8 cellular contexts compared by ENCODE assay signal in genomic region chr19:34269489-34269888, GRCh38. TPM values are rescaled to one million over a fixed set of nuclear protein-coding genes. Genes with fewer than 3 reads are reported as not detected.
DNase-seq lines count a peak whose midpoint lies in the region; ATAC-seq and TF ChIP-seq lines count a peak whose summit lies in the region.

No MANE protein-coding gene starts in this region.

- TF ChIP-seq CTCF in esophagus squamous epithelium (IDR thresholded peaks at IDR 0.05) (no peak), gastrocnemius medialis (IDR thresholded peaks at IDR 0.05 in 4 of 5, conservative IDR thresholded peaks at IDR 0.05 in 1 of 5) (no peak)

- 52 to 71% methylated on average over 2 of the region's 2 CpGs for WGBS in esophagus squamous epithelium, 2 donors

- in situ Hi-C loops in gastrocnemius medialis (cut with MboI; ENCODE audit: low sequenced_read_pairs in 4 of 4), result no loop called here

- H3K36me3 ChIP-seq in SK-N-MC (ENCODE audit: insufficient read depth, low read length) (no peaks in the 10 kb centered on the region), esophagus squamous epithelium (no peaks in the 10 kb centered on the region), gastrocnemius medialis (no peaks in the 10 kb centered on the region)

- H3K27ac ChIP-seq in SK-N-MC (peak overlapping the region; percentile 96), esophagus squamous epithelium (peak overlapping the region; percentile 66 to 90 (median 76)), gastrocnemius medialis (peak overlapping the region; percentile 74 to 84 (median 82))

- no peaks in the 10 kb centered on the region for H3K27me3 ChIP-seq in esophagus squamous epithelium
- no peaks in the 10 kb centered on the region for H3K27me3 ChIP-seq in gastrocnemius medialis

- peak overlapping the region; percentile 82 for H3K9ac ChIP-seq in SK-N-MC (ENCODE audit: insufficient read length)

- peak; percentile 21 for ATAC-seq in GM19351 (IDR thresholded peaks at IDR 0.05; ENCODE audit: unreplicated experiment)
- ATAC-seq in gastrocnemius medialis, result peak in 1 of 2 donors; percentile 29
- ATAC-seq in HG02623 (IDR thresholded peaks at IDR 0.05; ENCODE audit: unreplicated experiment), result no peak

- no peak for DNase-seq in SK-N-MC (ENCODE audit: low read depth, low spot score)
- DNase-seq in esophagus squamous epithelium (lab: John Stamatoyannopoulos, UW), result no peak
- DNase-seq in gastrocnemius medialis, result no peak
- DNase-seq in HCEC 1CT, result no peak
- DNase-seq in LoVo (ENCODE audit: low spot score), result no peak
- no peak for DNase-seq in HuH-7.5 (ENCODE audit: low spot score)

- H3K4me3 ChIP-seq in SK-N-MC, result peak overlapping the region; percentile 73
- H3K4me3 ChIP-seq in esophagus squamous epithelium, result peak overlapping the region in 1 of 4 donors; percentile 1
- peak overlapping the region in 1 of 4 donors; percentile 10 for H3K4me3 ChIP-seq in gastrocnemius medialis

- H3K9me3 ChIP-seq in SK-N-MC (ENCODE audit: low read depth, low read length) (no peaks in the 10 kb centered on the region), esophagus squamous epithelium (no peaks in the 10 kb centered on the region), gastrocnemius medialis (no peaks in the 10 kb centered on the region)

- TF ChIP-seq POLR2A in esophagus squamous epithelium (IDR thresholded peaks at IDR 0.05), result no peak
- TF ChIP-seq POLR2A in gastrocnemius medialis (IDR thresholded peaks at IDR 0.05), result no peak

- H3K4me1 ChIP-seq in esophagus squamous epithelium (peaks cover 0 to 59% (median 12%) of the 10 kb centered on the region in 3 donors), gastrocnemius medialis (peaks cover 64 to 69% of the 10 kb centered on the region in 2 donors)

- intact Hi-C loops in esophagus squamous epithelium (cut with DNase I) (no loop called here), gastrocnemius medialis (cut with DNase I; ENCODE audit: low total_unique reads) (loop anchor here (10.0 kb wide), 1 partner anchor 405 kb away; the partner anchor contains the start of genes SCGB2B2 and ZNF302)

RNA-seq across cellular contexts. Expression of gene GARRE1, which starts 15.1 kb away (rescaled TPM):
- total RNA-seq in esophagus squamous epithelium (10 to 100 TPM in 1 of 4 donors, 1 to 10 TPM in 3; 8.5 to 13.7 (median 9.2) TPM), gastrocnemius medialis (10 to 100 TPM; 21.8 to 34.3 (median 24.8) TPM)
